Comparison of ENCODE assay signal across 9 cellular contexts in genomic region chr18:77124452-77124922, GRCh38. TPM values are rescaled to one million over a fixed set of nuclear protein-coding genes. Genes with fewer than 3 reads are reported as not detected.
DNase-seq lines count a peak whose midpoint lies in the region; ATAC-seq and TF ChIP-seq lines count a peak whose summit lies in the region.
"Had no signal": no experiment of that assay in that cellular context is flagged by ENCODE, and none has a peak within 500 bp of the region (broad histone marks: within the 10 kb centered on the region; RNA-seq: fewer than 3 reads in every experiment).

No MANE protein-coding gene starts in this region.

- TF ChIP-seq CTCF in ascending aorta (IDR thresholded peaks at IDR 0.05), result no peak

- H3K4me1 ChIP-seq in ascending aorta, result peaks cover 0 to 20% of the 10 kb centered on the region in 2 donors

- no peaks in the 10 kb centered on the region for H3K9me3 ChIP-seq in ascending aorta
- H3K9me3 ChIP-seq: left lung had no signal

- H3K4me3 Mint-ChIP-seq in stimulated activated naive CD8-positive, alpha-beta T cell treated with anti-CD3 and anti-CD28 coated beads, Interleukin-15, amount 100 ng/mL, for 72 hours, result peak overlapping the region; percentile 74 to 84

- ATAC-seq in GM19035 (IDR thresholded peaks at IDR 0.05; ENCODE audit: unreplicated experiment) (peak; percentile 70), HG02973 (IDR thresholded peaks at IDR 0.05; ENCODE audit: unreplicated experiment) (peak; percentile 62)
- ATAC-seq in stimulated activated naive CD8-positive, alpha-beta T cell treated with anti-CD3 and anti-CD28 coated beads, Interleukin-15, amount 100 ng/mL, for 72 hours, result peak; percentile 93
- ATAC-seq: left lung had no signal

- H3K27ac Mint-ChIP-seq in stimulated activated naive CD8-positive, alpha-beta T cell treated with anti-CD3 and anti-CD28 coated beads, Interleukin-15, amount 100 ng/mL, for 72 hours, result peak overlapping the region; percentile 79 to 83

- H3K27me3 Mint-ChIP-seq in stimulated activated naive CD8-positive, alpha-beta T cell treated with anti-CD3 and anti-CD28 coated beads, Interleukin-15, amount 100 ng/mL, for 72 hours, result no peaks in the 10 kb centered on the region

- H3K27ac ChIP-seq in ascending aorta, result no peak overlapping the region

- no peak overlapping the region for H3K4me3 ChIP-seq in ascending aorta
- H3K4me3 ChIP-seq: left lung had no signal

- intact Hi-C loops in ascending aorta (cut with DNase I), result no loop called here

- H3K36me3 ChIP-seq in ascending aorta, result no peaks in the 10 kb centered on the region

- peaks cover 100% of the 10 kb centered on the region for H3K4me1 Mint-ChIP-seq in stimulated activated naive CD8-positive, alpha-beta T cell treated with anti-CD3 and anti-CD28 coated beads, Interleukin-15, amount 100 ng/mL, for 72 hours

- no peaks in the 10 kb centered on the region for H3K9me3 Mint-ChIP-seq in stimulated activated naive CD8-positive, alpha-beta T cell treated with anti-CD3 and anti-CD28 coated beads, Interleukin-15, amount 100 ng/mL, for 72 hours

- peak; percentile 36 for DNase-seq in SIG-M5 treated with dmso at 0.1 percent for 504 hours (lab: John Stamatoyannopoulos, UW; ENCODE audit: unreplicated experiment)
- peak; percentile 52 for DNase-seq in central memory CD4-positive, alpha-beta T cell
- DNase-seq in stimulated activated naive CD8-positive, alpha-beta T cell treated with anti-CD3 and anti-CD28 coated beads, Interleukin-15, amount 100 ng/mL, for 72 hours, result peak; percentile 57 to 67
- DNase-seq in ecto neural progenitor cell (ENCODE audit: low spot score), result no peak
- no peak for DNase-seq in HUDEP-2 (lab: John Stamatoyannopoulos, UW; ENCODE audit: unreplicated experiment in 76 of 76)
- DNase-seq in ascending aorta (ENCODE audit: low spot score in 2 of 2), result no peak

- H3K27me3 ChIP-seq in ascending aorta, result no peaks in the 10 kb centered on the region

RNA-seq across cellular contexts. Expression of gene MBP, which starts 8.1 kb away (rescaled TPM):
- 8.1 TPM for total RNA-seq in ascending aorta

Comparison
In these comparisons a context has a peak if more than half of its experiments do, and no peak if none do; other contexts are left out.
1. DNase-seq: peak in SIG-M5 treated with dmso at 0.1 percent for 504 hours (single experiment), central memory CD4-positive, alpha-beta T cell (single experiment) and stimulated activated naive CD8-positive, alpha-beta T cell treated with anti-CD3 and anti-CD28 coated beads, Interleukin-15, amount 100 ng/mL, for 72 hours (2 of 2); none in ecto neural progenitor cell (single experiment), HUDEP-2 (0 of 76) and ascending aorta (0 of 2).
2. Peak in every context shown above with its lines, with median percentiles within 50 percentile points of each other: ATAC-seq.